Comparison of ENCODE assay signal across 1 cellular context in genomic region chr21:39313457-39314154, GRCh38.
TF ChIP-seq lines count a peak whose summit lies in the region.

TSS of gene BRWD1 (minus strand) at chr21:39313632. CDS start at chr21:39313491, 141 bp downstream.

TF ChIP-seq in HepG2, 621 proteins besides CTCF, POLR2A, EP300 and RAD21 (continued from another document):
- 0 out of 2 replicates have a peak, but pooled peaks have one; percentile 47 for TF ChIP-seq ZFP37 (CRISPR knock-in tag; IDR thresholded peaks at IDR 0.05; ENCODE audit: borderline replicate concordance)
